Comparison of ENCODE assay signal across 8 cellular contexts in genomic region chr1:70220517-70221240, GRCh38. TPM values are rescaled to one million over a fixed set of nuclear protein-coding genes. Genes with fewer than 3 reads are reported as not detected.
DNase-seq lines count a peak whose midpoint lies in the region; ATAC-seq and TF ChIP-seq lines count a peak whose summit lies in the region.

No MANE protein-coding gene starts in this region.

- 36 to 42% methylated on average over 17 of the region's 17 CpGs for WGBS in testis, 2 donors

- intact Hi-C loops in activated B cell treated with CpG ODN at 0.5 μM for 24 hours (cut with micrococcal nuclease) = loop anchor here (1.0 kb wide), 4 partner anchors 15 to 861 kb away; partner anchors contain the start of genes ANKRD13C, LRRC40 and ZRANB2
- intact Hi-C loops in testis (cut with DNase I; ENCODE audit: low total_unique reads) = no loop called here

- H3K9ac ChIP-seq in iPS-20b (ENCODE audit: low read depth, low read length) = peak overlapping the region; percentile 96; the same call in 1 of the 2 replicates

- H3K4me3 ChIP-seq in iPS-20b (ENCODE audit: low read length) (peak overlapping the region; percentile 95), testis (peak overlapping the region; percentile 70 to 83)

- H3K27ac Mint-ChIP-seq in activated B cell treated with CpG ODN at 0.5 μM for 24 hours = peak overlapping the region; percentile 93

- H3K4me1 ChIP-seq in iPS-20b (ENCODE audit: insufficient read depth, low read length) (peaks cover 7% of the 10 kb centered on the region; the same call in 1 of the 2 replicates), testis (peaks cover 28% of the 10 kb centered on the region)

- peaks cover 44% of the 10 kb centered on the region for H3K4me1 Mint-ChIP-seq in activated B cell treated with CpG ODN at 0.5 μM for 24 hours

- H3K9me3 ChIP-seq in iPS-20b (ENCODE audit: insufficient read depth, low read depth, low read length) = no peaks in the 10 kb centered on the region
- no peaks in the 10 kb centered on the region for H3K9me3 ChIP-seq in testis

- POLR2A ChIA-PET in activated B cell treated with CpG ODN at 0.5 μM for 24 hours (lab: Charles Lee) = interaction anchor here (0.9 to 3.5 kb wide), 9 partner anchors 10 to 860 kb away, joined by 3 to 53 read pairs (median 5); partner anchors contain the start of genes ANKRD13C, CTH, LRRC40 and ZRANB2

- H3K27me3 ChIP-seq in iPS-20b (ENCODE audit: insufficient read depth, low read length) = no peaks in the 10 kb centered on the region
- H3K27me3 ChIP-seq in testis = no peaks in the 10 kb centered on the region

- peak overlapping the region; percentile 91 for H3K4me3 Mint-ChIP-seq in activated B cell treated with CpG ODN at 0.5 μM for 24 hours

- H3K36me3 Mint-ChIP-seq in activated B cell treated with CpG ODN at 0.5 μM for 24 hours (ENCODE audit: low read depth) = peaks cover 41% of the 10 kb centered on the region

- DNase-seq in NCI-H82 (lab: John Stamatoyannopoulos, UW) (peak; percentile 31), NCI-H82 treated with DMSO at 0.1 percent for 48 hours (lab: John Stamatoyannopoulos, UW; ENCODE audit: unreplicated experiment) (no peak), activated B cell treated with CpG ODN at 0.5 μM for 24 hours (no peak), testis (no peak), HuH-7 (ENCODE audit: low spot score) (no peak)

- no peak for TF ChIP-seq CTCF in activated B cell treated with CpG ODN at 0.5 μM for 24 hours (IDR thresholded peaks at IDR 0.05)
- TF ChIP-seq CTCF in testis (IDR thresholded peaks at IDR 0.05) = no peak

- CTCF ChIA-PET in activated B cell treated with CpG ODN at 0.5 μM for 24 hours (lab: Charles Lee) = no interaction called here

- H3K27me3 Mint-ChIP-seq in activated B cell treated with CpG ODN at 0.5 μM for 24 hours = no peaks in the 10 kb centered on the region

- peaks cover 41% of the 10 kb centered on the region for H3K36me3 ChIP-seq in iPS-20b (ENCODE audit: insufficient read depth, low read depth, low read length)
- no peaks in the 10 kb centered on the region for H3K36me3 ChIP-seq in testis (ENCODE audit: low read depth, missing control alignments)

- TF ChIP-seq POLR2A in testis (IDR thresholded peaks at IDR 0.05) = no peak

- no peaks in the 10 kb centered on the region for H3K9me3 Mint-ChIP-seq in activated B cell treated with CpG ODN at 0.5 μM for 24 hours

- H3K27ac ChIP-seq in iPS-20b (ENCODE audit: low read length) = peak overlapping the region; percentile 75
- peak overlapping the region; percentile 83 to 97 for H3K27ac ChIP-seq in testis

- ATAC-seq in HG03025 (IDR thresholded peaks at IDR 0.05; ENCODE audit: low FRiP score, unreplicated experiment) (peak; percentile 0), activated B cell treated with CpG ODN at 0.5 μM for 24 hours (ENCODE audit: low read depth) (no peak), GM21737 (IDR thresholded peaks at IDR 0.05; ENCODE audit: unreplicated experiment) (no peak)

RNA-seq across cellular contexts. Expression of gene SRSF11, which starts 0.5 kb away (rescaled TPM):
- total RNA-seq in activated B cell treated with CpG ODN at 0.5 μM for 24 hours (182 and 231 TPM in 2 replicates), testis (100 to 1,000 TPM; 223 to 262 TPM)
- 134 TPM for polyA plus RNA-seq in testis (ENCODE audit: insufficient read depth, low read depth, low replicate concordance)

RNA-seq across cellular contexts. Expression of gene LRRC40, which starts 15.3 kb away (rescaled TPM):
- 15.8 and 16.7 TPM in 2 replicates for total RNA-seq in activated B cell treated with CpG ODN at 0.5 μM for 24 hours
- 10 to 100 TPM; 18.2 to 22.1 TPM for total RNA-seq in testis
- polyA plus RNA-seq in testis (ENCODE audit: insufficient read depth, low read depth, low replicate concordance) = 10.1 TPM
